Comparison of ENCODE assay signal across 21 cellular contexts in genomic region chr22:37160037-37160436, GRCh38. TPM values are rescaled to one million over a fixed set of nuclear protein-coding genes. Genes with fewer than 3 reads are reported as not detected.
A peak's percentile ranks its signal among the peaks of the same experiment; 100 is the strongest.
DNase-seq lines count a peak whose midpoint lies in the region; TF ChIP-seq lines count a peak whose summit lies in the region.
"Had no signal": no experiment of that assay in that cellular context is flagged by ENCODE, and none has a peak within 500 bp of the region (broad histone marks: within the 10 kb centered on the region; RNA-seq: fewer than 3 reads in every experiment).

No MANE protein-coding gene starts in this region.

- H3K4me3 ChIP-seq in WERI-Rb-1 (ENCODE audit: low read depth, low read length) (no peak overlapping the region), choroid plexus epithelial cell (ENCODE audit: low read depth, low read length) (no peak overlapping the region), neural progenitor cell (no peak overlapping the region)
- H3K4me3 ChIP-seq: ascending aorta, colonic mucosa, gastroesophageal sphincter, left lung had no signal

- no peaks in the 10 kb centered on the region for H4K20me1 ChIP-seq in neural progenitor cell (ENCODE audit: low read depth)

- in situ Hi-C loops in ACHN (cut with HindIII; ENCODE audit: low pct_ligation_motif_present, low pct_unique_long_range_greater_than_20kb, low sequenced_read_pairs): no loop called here

- no peaks in the 10 kb centered on the region for H3K79me2 ChIP-seq in neural progenitor cell (ENCODE audit: low read depth)

- no peaks in the 10 kb centered on the region for H3K4me1 ChIP-seq in neural progenitor cell
- H3K4me1 ChIP-seq: ascending aorta, colonic mucosa, gastroesophageal sphincter had no signal

- H3K9me3 ChIP-seq in WERI-Rb-1 (ENCODE audit: severe bottlenecking): peaks cover 4% of the 10 kb centered on the region
- no peaks in the 10 kb centered on the region for H3K9me3 ChIP-seq in neural progenitor cell (ENCODE audit: low read depth)
- H3K9me3 ChIP-seq: colonic mucosa, gastroesophageal sphincter, neutrophil had no signal

- H3K36me3 ChIP-seq in WERI-Rb-1 (no peaks in the 10 kb centered on the region), neural progenitor cell (no peaks in the 10 kb centered on the region)
- H3K36me3 ChIP-seq: ascending aorta, colonic mucosa, gastroesophageal sphincter, left lung, neutrophil had no signal

- no peaks in the 10 kb centered on the region for H3K9me3 Mint-ChIP-seq in T-helper 2 cell treated with Interferon-gamma antibody and Interleukin-4, amounts not matched to agents 5 μg/mL and 100 μg/mL, for 36 hours
- peaks cover 3% of the 10 kb centered on the region for H3K9me3 Mint-ChIP-seq in neural progenitor cell
- H3K9me3 Mint-ChIP-seq: stimulated activated memory B cell treated with anti-CD40 and anti-IgM and Interleukin-4, amounts not matched to agents 10 μg/mL and 1 μg/mL and 100 μg/mL, for 72 hours had no signal

- no peak overlapping the region for H3K27ac ChIP-seq in WERI-Rb-1
- no peak overlapping the region for H3K27ac ChIP-seq in neural progenitor cell
- H3K27ac ChIP-seq: ascending aorta, colonic mucosa, gastroesophageal sphincter, left lung, neutrophil had no signal

- H3K4me3 Mint-ChIP-seq in T-helper 2 cell treated with Interferon-gamma antibody and Interleukin-4, amounts not matched to agents 5 μg/mL and 100 μg/mL, for 36 hours: peak overlapping the region; percentile 1
- no peak overlapping the region for H3K4me3 Mint-ChIP-seq in neural progenitor cell
- H3K4me3 Mint-ChIP-seq: stimulated activated memory B cell treated with anti-CD40 and anti-IgM and Interleukin-4, amounts not matched to agents 10 μg/mL and 1 μg/mL and 100 μg/mL, for 72 hours had no signal

- no peaks in the 10 kb centered on the region for H3K27me3 Mint-ChIP-seq in T-helper 2 cell treated with Interferon-gamma antibody and Interleukin-4, amounts not matched to agents 5 μg/mL and 100 μg/mL, for 36 hours (ENCODE audit: low read depth)
- H3K27me3 Mint-ChIP-seq in neural progenitor cell (ENCODE audit: insufficient read depth, low read depth): peaks cover 4% of the 10 kb centered on the region

- no peak for DNase-seq in T-helper 2 cell treated with Interferon-gamma antibody and Interleukin-4, amounts not matched to agents 5 μg/mL and 100 μg/mL, for 36 hours (ENCODE audit: low spot score)
- DNase-seq in T-helper 2 cell (no peak), WERI-Rb-1 (peak; percentile 25), choroid plexus epithelial cell (ENCODE audit: low read depth) (no peak), neural progenitor cell (ENCODE audit: low spot score) (peak; percentile 28), ACHN (no peak), SK-N-DZ (ENCODE audit: low spot score) (no peak), cerebellar nuclear complex (lab: John Stamatoyannopoulos, UW) (no peak)
- DNase-seq: activated CD4-positive, alpha-beta T cell treated with anti-CD3 and anti-CD28 coated beads, Interleukin-2, amount 50 U/mL, for 48 hours; activated gamma-delta T cell; C1 segment of cervical spinal cord; colonic mucosa; NCI-H1436; NCI-H774 had no signal

- peaks cover 71% of the 10 kb centered on the region for H3K4me1 Mint-ChIP-seq in T-helper 2 cell treated with Interferon-gamma antibody and Interleukin-4, amounts not matched to agents 5 μg/mL and 100 μg/mL, for 36 hours (ENCODE audit: low read depth)
- H3K4me1 Mint-ChIP-seq in neural progenitor cell: peaks cover 9% of the 10 kb centered on the region

- H3K27ac Mint-ChIP-seq in T-helper 2 cell treated with Interferon-gamma antibody and Interleukin-4, amounts not matched to agents 5 μg/mL and 100 μg/mL, for 36 hours: peak overlapping the region; percentile 62
- H3K27ac Mint-ChIP-seq in neural progenitor cell: no peak overlapping the region
- H3K27ac Mint-ChIP-seq: stimulated activated memory B cell treated with anti-CD40 and anti-IgM and Interleukin-4, amounts not matched to agents 10 μg/mL and 1 μg/mL and 100 μg/mL, for 72 hours had no signal

- H3K27me3 ChIP-seq in WERI-Rb-1 (ENCODE audit: insufficient read depth, low read depth, severe bottlenecking) (no peaks in the 10 kb centered on the region), neural progenitor cell (no peaks in the 10 kb centered on the region)
- H3K27me3 ChIP-seq: ascending aorta, colonic mucosa, left lung had no signal

- no peak overlapping the region for H3K9ac ChIP-seq in neural progenitor cell

- no peak overlapping the region for H2AFZ ChIP-seq in neural progenitor cell (replicated peaks)

- H3K36me3 Mint-ChIP-seq in T-helper 2 cell treated with Interferon-gamma antibody and Interleukin-4, amounts not matched to agents 5 μg/mL and 100 μg/mL, for 36 hours (ENCODE audit: low read depth): no peaks in the 10 kb centered on the region
- no peaks in the 10 kb centered on the region for H3K36me3 Mint-ChIP-seq in neural progenitor cell
- H3K36me3 Mint-ChIP-seq: stimulated activated memory B cell treated with anti-CD40 and anti-IgM and Interleukin-4, amounts not matched to agents 10 μg/mL and 1 μg/mL and 100 μg/mL, for 72 hours had no signal

- no peak overlapping the region for H3K4me2 ChIP-seq in neural progenitor cell

- TF ChIP-seq CTCF in WERI-Rb-1 (IDR thresholded peaks at IDR 0.05; ENCODE audit: low read depth, low read length): peak; percentile 43; the same call in 1 of the 2 replicates
- TF ChIP-seq CTCF in choroid plexus epithelial cell (conservative IDR thresholded peaks at IDR 0.05; ENCODE audit: low read depth, low read length): peak; percentile 4
- no peak for TF ChIP-seq CTCF in neural progenitor cell (IDR thresholded peaks at IDR 0.05)

- H3F3A ChIP-seq in neural progenitor cell (ENCODE audit: low read depth): no peaks in the 10 kb centered on the region

RNA-seq across cellular contexts. Expression of gene IL2RB, which starts 10.3 kb away (rescaled TPM):
- 0.62 TPM in 1 of 2 replicates, not detected in the other for total RNA-seq in neural progenitor cell (ENCODE audit: low replicate concordance)
- 0.22 TPM in 1 of 2 replicates, not detected in the other for polyA plus RNA-seq in SK-N-DZ (2014; cell fraction: cytosol; rRNA removed)
- polyA plus RNA-seq in SK-N-DZ (2014; cell fraction: nucleus; rRNA removed): not detected in 2 replicates
- total RNA-seq: renal cortical epithelial cell had no signal

RNA-seq across cellular contexts. Expression of gene C1QTNF6, which starts 28.0 kb away (rescaled TPM):
- total RNA-seq in neural progenitor cell (ENCODE audit: low replicate concordance): 7.2 and 12.2 TPM in 2 replicates
- polyA plus RNA-seq in SK-N-DZ (2014; cell fraction: cytosol; rRNA removed): 1.0 and 1.8 TPM in 2 replicates
- 2.6 and 4.0 TPM in 2 replicates for polyA plus RNA-seq in SK-N-DZ (2014; cell fraction: nucleus; rRNA removed)

RNA-seq across cellular contexts. Expression of gene TMPRSS6, which starts 50.5 kb away (rescaled TPM):
- total RNA-seq in neural progenitor cell (ENCODE audit: low replicate concordance): not detected in 2 replicates
- not detected in 2 replicates for polyA plus RNA-seq in SK-N-DZ (2014; cell fraction: cytosol; rRNA removed)
- not detected in 2 replicates for polyA plus RNA-seq in SK-N-DZ (2014; cell fraction: nucleus; rRNA removed)
- total RNA-seq: ascending aorta, gastroesophageal sphincter, M059J, renal cortical epithelial cell had no signal

RNA-seq across cellular contexts. Expression of gene SSTR3, which starts 52.2 kb away (rescaled TPM):
- 0.19 and 0.53 TPM in 2 replicates for total RNA-seq in neural progenitor cell (ENCODE audit: low replicate concordance)
- 0.05 and 0.08 TPM in 2 replicates for polyA plus RNA-seq in SK-N-DZ (2014; cell fraction: cytosol; rRNA removed)
- polyA plus RNA-seq in SK-N-DZ (2014; cell fraction: nucleus; rRNA removed): 0.03 TPM in 1 of 2 replicates, not detected in the other
- total RNA-seq: ascending aorta, gastroesophageal sphincter, M059J had no signal

Comparison
In these comparisons a context has a peak if more than half of its experiments do, and no peak if none do; other contexts are left out.
1. DNase-seq: peak in WERI-Rb-1 (single experiment) and neural progenitor cell (single experiment); none in T-helper 2 cell treated with Interferon-gamma antibody and Interleukin-4, amounts not matched to agents 5 μg/mL and 100 μg/mL, for 36 hours (single experiment), T-helper 2 cell (0 of 5), choroid plexus epithelial cell (single experiment), ACHN (single experiment), SK-N-DZ (single experiment) and cerebellar nuclear complex (0 of 2).